27 cellular contexts compared by ENCODE assay signal in genomic region chr10:132240156-132240555, GRCh38.
"Had no signal": no experiment of that assay in that cellular context is flagged by ENCODE, and none has a peak within 500 bp of the region (broad histone marks: within the 10 kb centered on the region; RNA-seq: fewer than 3 reads in every experiment).

No MANE protein-coding gene starts in this region.

- H3K9ac ChIP-seq: parathyroid adenoma had no signal

- H3K9me3 ChIP-seq: left lung, lower lobe of right lung, neutrophil, psoas muscle, right atrium auricular region, stomach, testis, thyroid gland, transverse colon, upper lobe of left lung, vagina had no signal

- H2AFZ ChIP-seq: hepatocyte, parathyroid adenoma had no signal

- H3K27me3 Mint-ChIP-seq: naive thymus-derived CD8-positive, alpha-beta T cell; stimulated activated naive B cell treated with anti-CD40 and anti-IgM and Interleukin-4, amounts not matched to agents 10 μg/mL and 1 μg/mL and 100 μg/mL, for 72 hours had no signal

- H3K27ac ChIP-seq: hepatocyte, left lung, lower lobe of right lung, neutrophil, parathyroid adenoma, psoas muscle, right atrium auricular region, skin epidermis, testis, thyroid gland, transverse colon, upper lobe of left lung, vagina had no signal

- H3K36me3 Mint-ChIP-seq: naive thymus-derived CD8-positive, alpha-beta T cell; stimulated activated naive B cell treated with anti-CD40 and anti-IgM and Interleukin-4, amounts not matched to agents 10 μg/mL and 1 μg/mL and 100 μg/mL, for 72 hours had no signal

- H3K4me3 ChIP-seq: hepatocyte, left lung, lower lobe of right lung, psoas muscle, right atrium auricular region, skin epidermis, stomach, testis, thyroid gland, transverse colon, upper lobe of left lung, vagina had no signal

- H3K27me3 ChIP-seq: hepatocyte, left lung, right atrium auricular region, stomach, testis, thyroid gland, transverse colon, upper lobe of left lung, vagina had no signal

- H3K36me3 ChIP-seq: lower lobe of right lung, neutrophil, right atrium auricular region, stomach, thyroid gland, transverse colon, upper lobe of left lung, vagina had no signal

- H3K4me1 Mint-ChIP-seq: stimulated activated naive B cell treated with anti-CD40 and anti-IgM and Interleukin-4, amounts not matched to agents 10 μg/mL and 1 μg/mL and 100 μg/mL, for 72 hours had no signal

- H3K4me1 ChIP-seq: left lung, lower lobe of right lung, parathyroid adenoma, psoas muscle, right atrium auricular region, stomach, testis, thyroid gland, transverse colon, upper lobe of left lung, vagina had no signal

- H3K79me2 ChIP-seq: hepatocyte, parathyroid adenoma had no signal

- H3K27ac Mint-ChIP-seq: naive thymus-derived CD8-positive, alpha-beta T cell; stimulated activated naive B cell treated with anti-CD40 and anti-IgM and Interleukin-4, amounts not matched to agents 10 μg/mL and 1 μg/mL and 100 μg/mL, for 72 hours had no signal

- H3K4me2 ChIP-seq: hepatocyte had no signal

- ATAC-seq: left lung; lower lobe of right lung; naive thymus-derived CD8-positive, alpha-beta T cell; psoas muscle; stimulated activated naive B cell treated with anti-CD40 and anti-IgM and Interleukin-4, amounts not matched to agents 10 μg/mL and 1 μg/mL and 100 μg/mL, for 72 hours; stimulated activated naive CD8-positive, alpha-beta T cell treated with anti-CD3 and anti-CD28 coated beads, Interleukin-15, Interleukin-2, amounts not matched to agents 100 U/mL and 50 U/mL, for 24 hours had no signal

- H3K4me3 Mint-ChIP-seq: naive thymus-derived CD8-positive, alpha-beta T cell; neural crest cell; stimulated activated naive B cell treated with anti-CD40 and anti-IgM and Interleukin-4, amounts not matched to agents 10 μg/mL and 1 μg/mL and 100 μg/mL, for 72 hours had no signal

- DNase-seq: islet precursor cell; kidney glomerular epithelial cell; lower lobe of right lung; mammary epithelial cell; occipital lobe; psoas muscle; stimulated activated CD4-positive, alpha-beta T cell treated with anti-CD3 and anti-CD28 coated beads, Interleukin-12 subunit alpha, Interleukin-12 subunit beta, amount 100 ng/mL, for 4 hours; stimulated activated CD4-positive, alpha-beta T cell treated with anti-CD3 and anti-CD28 coated beads, Interleukin-15, amount 100 ng/mL, for 24 hours; stimulated activated CD4-positive, alpha-beta T cell treated with anti-CD3 and anti-CD28 coated beads, Interleukin-2, amount 100 ng/mL, for 24 hours; stimulated activated CD4-positive, alpha-beta T cell treated with anti-CD3 and anti-CD28 coated beads, Interleukin-4, amount 100 ng/mL, for 1 hour; stimulated activated naive B cell treated with anti-CD40 and anti-IgM and Interleukin-4, amounts not matched to agents 10 μg/mL and 1 μg/mL and 100 μg/mL, for 72 hours; stimulated activated naive CD8-positive, alpha-beta T cell treated with anti-CD3 and anti-CD28 coated beads, Interleukin-15, Interleukin-2, amounts not matched to agents 100 U/mL and 50 U/mL, for 24 hours; stomach; testis; thyroid gland; transverse colon had no signal

- H3K9me3 Mint-ChIP-seq: naive thymus-derived CD8-positive, alpha-beta T cell; nephron; neural crest cell; stimulated activated naive B cell treated with anti-CD40 and anti-IgM and Interleukin-4, amounts not matched to agents 10 μg/mL and 1 μg/mL and 100 μg/mL, for 72 hours had no signal
